ENCODE assay signal across 33 cellular contexts in the genomic region with DNA sequence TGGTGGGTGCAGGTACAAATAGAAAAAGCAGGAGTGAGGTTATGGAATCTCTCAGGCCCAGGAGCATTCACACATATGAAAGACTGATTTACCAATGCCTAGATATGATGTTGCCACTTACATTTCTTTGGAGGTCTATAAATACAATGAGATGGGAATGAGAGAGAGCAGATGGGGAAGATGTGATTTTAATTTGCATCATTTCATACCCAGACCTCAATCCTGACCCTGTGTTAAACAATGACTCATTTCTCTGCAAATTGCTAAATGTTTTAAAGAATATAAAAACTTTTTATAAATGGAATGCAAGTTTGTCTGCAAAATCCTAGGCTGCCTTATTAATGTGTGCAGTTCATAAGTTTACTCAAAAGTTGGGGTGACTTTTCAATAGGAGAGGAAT. TPM values are rescaled to one million over a fixed set of nuclear protein-coding genes. Genes with fewer than 3 reads are reported as not detected.
DNase-seq lines count a peak whose midpoint lies in the region; ATAC-seq and TF ChIP-seq lines count a peak whose summit lies in the region.
"Had no signal": no experiment of that assay in that cellular context is flagged by ENCODE, and none has a peak within 500 bp of the region (broad histone marks: within the 10 kb centered on the region; RNA-seq: fewer than 3 reads in every experiment).

No MANE protein-coding gene starts in this region.

- no peaks in the 10 kb centered on the region for H3K9me2 ChIP-seq in PC-3 (replicated peaks; ENCODE audit: low read length)

- H3K4me1 ChIP-seq in PC-3 (ENCODE audit: insufficient read depth, low read length) (peaks cover 25% of the 10 kb centered on the region), fibroblast of lung (ENCODE audit: control insufficient read depth, extremely low read depth, insufficient read depth, low read length) (peaks cover 2% of the 10 kb centered on the region)
- H3K4me1 ChIP-seq: adrenal gland, psoas muscle, SJSA1, stomach had no signal

- peaks cover 8% of the 10 kb centered on the region for H3F3A ChIP-seq in PC-3 (ENCODE audit: low read length, unreplicated experiment)

- POLR2A ChIA-PET in PC-3 (lab: Charles Lee; ENCODE audit: unreplicated experiment) = no interaction called here

- no peak for TF ChIP-seq CTCF in PC-3 (conservative IDR thresholded peaks at IDR 0.05; ENCODE audit: low read depth, low read length)
- no peak for TF ChIP-seq CTCF in fibroblast of lung (conservative IDR thresholded peaks at IDR 0.05 in 1 of 2, IDR thresholded peaks at IDR 0.05 in 1 of 2; ENCODE audit: low read depth in 1 of 2, low read length in 2 of 2)

- H2AFZ ChIP-seq in PC-3 (ENCODE audit: low read length) (no peak overlapping the region), fibroblast of lung (ENCODE audit: low read length) (no peak overlapping the region)
- H2AFZ ChIP-seq: GM23338 had no signal

- no TSS peak for BruUV-seq in PC-3 (replicated peaks; lab: Mats Ljungman, UMichigan)

- H3K27ac Mint-ChIP-seq in natural killer cell treated with Interleukin-12 subunit alpha and Interleukin-12 subunit beta and Interleukin-15 and Interleukin-18, amount 100 ng/mL, for 72 hours = no peak overlapping the region
- H3K27ac Mint-ChIP-seq: activated T-cell treated with anti-CD3 and anti-CD28 coated beads, Interleukin-2, amount 50 U/mL, for 72 hours; brain; CD4-positive, CD25-positive, alpha-beta regulatory T cell; GM23338; natural killer cell had no signal

- no peak overlapping the region for H3K9ac ChIP-seq in PC-3 (ENCODE audit: low read length)
- H3K9ac ChIP-seq in fibroblast of lung (ENCODE audit: insufficient read depth, low read length) = no peak overlapping the region

- no peaks in the 10 kb centered on the region for H3K36me3 ChIP-seq in PC-3 (ENCODE audit: low read depth, low read length)
- H3K36me3 ChIP-seq in fibroblast of lung (ENCODE audit: control insufficient read depth, insufficient read depth, low read length) = no peaks in the 10 kb centered on the region
- H3K36me3 ChIP-seq: adrenal gland, SJSA1, stomach had no signal

- intact Hi-C loops in PC-3 (cut with micrococcal nuclease) = loop anchor here (1.0 to 10.0 kb wide), 5 partner anchors 38 to 453 kb away; a partner anchor contains a TSS

- no peaks in the 10 kb centered on the region for H3K9me3 ChIP-seq in PC-3 (ENCODE audit: low read length)
- no peaks in the 10 kb centered on the region for H3K9me3 ChIP-seq in fibroblast of lung (ENCODE audit: control insufficient read depth, insufficient read depth, low read depth, low read length)
- H3K9me3 ChIP-seq: adrenal gland, mucosa of descending colon, psoas muscle, SJSA1, stomach had no signal

- peaks cover 26 to 30% of the 10 kb centered on the region in 2 donors for H3K4me1 Mint-ChIP-seq in natural killer cell treated with Interleukin-12 subunit alpha and Interleukin-12 subunit beta and Interleukin-15 and Interleukin-18, amount 100 ng/mL, for 72 hours (ENCODE audit: low read depth in 2 of 2)
- H3K4me1 Mint-ChIP-seq: brain had no signal

- H3K4me2 ChIP-seq in PC-3 (ENCODE audit: low read length) = 0 out of 2 replicates have a peak overlapping the region, but pooled peaks have one; percentile 2
- H3K4me2 ChIP-seq in fibroblast of lung (ENCODE audit: extremely low read depth, insufficient read depth, low read length) = no peak overlapping the region
- H3K4me2 ChIP-seq: GM23338 had no signal

- DNase-seq in EH (ENCODE audit: low read depth) = peak; percentile 68
- DNase-seq in PC-3 = peak; percentile 9
- peak; percentile 23 to 83 for DNase-seq in fibroblast of lung (ENCODE audit: low read depth in 2 of 2)
- DNase-seq in natural killer cell treated with Interleukin-12 subunit alpha and Interleukin-12 subunit beta and Interleukin-15 and Interleukin-18, amount 100 ng/mL, for 72 hours (ENCODE audit: low spot score) = no peak
- DNase-seq in mesenteric fat pad (ENCODE audit: low spot score) = no peak
- DNase-seq: activated CD4-positive, CD25-positive, alpha-beta regulatory T cell; activated T-cell treated with anti-CD3 and anti-CD28 coated beads, Interleukin-2, amount 50 U/mL, for 72 hours; adrenal gland; Calu3; CD4-positive, CD25-positive, alpha-beta regulatory T cell; DND-41; foreskin melanocyte; left cardiac atrium; mucosa of descending colon; natural killer cell; NCI-H1048; NCI-H446; occipital lobe; psoas muscle; RPMI8226; stimulated activated CD4-positive, alpha-beta T cell treated with anti-CD3 and anti-CD28 coated beads, Interleukin-12 subunit alpha, Interleukin-12 subunit beta, amount 100 ng/mL, for 4 hours; stimulated activated CD4-positive, alpha-beta T cell treated with anti-CD3 and anti-CD28 coated beads, Interleukin-4, amount 100 ng/mL, for 1 hour; stomach; trophoblast cell had no signal

- H3K27ac ChIP-seq in PC-3 (ENCODE audit: low read length) (no peak overlapping the region), fibroblast of lung (ENCODE audit: insufficient read depth, low read length) (no peak overlapping the region)
- H3K27ac ChIP-seq: adrenal gland, psoas muscle, SJSA1, stomach had no signal

- H4K20me1 ChIP-seq in PC-3 (ENCODE audit: low read length) = no peaks in the 10 kb centered on the region
- H4K20me1 ChIP-seq in fibroblast of lung (ENCODE audit: control insufficient read depth, extremely low read depth, insufficient read depth, low read length) = no peaks in the 10 kb centered on the region

- H3K4me3 ChIP-seq in PC-3 (ENCODE audit: low read length) = no peak overlapping the region
- H3K4me3 ChIP-seq in fibroblast of lung (replicated peaks in 1 of 4; ENCODE audit: control extremely low read depth in 1 of 4, insufficient read depth in 1 of 4, low read depth in 3 of 4, low read length in 4 of 4) = no peak overlapping the region
- H3K4me3 ChIP-seq: adrenal gland, GM23338, lung, mucosa of descending colon, psoas muscle, SJSA1, stomach had no signal

- CTCF ChIA-PET in PC-3 (lab: Charles Lee) = no interaction called here

- H3K27me3 ChIP-seq in PC-3 (ENCODE audit: low read length) = no peaks in the 10 kb centered on the region
- no peaks in the 10 kb centered on the region for H3K27me3 ChIP-seq in fibroblast of lung (ENCODE audit: control insufficient read depth, insufficient read depth, low read length)
- H3K27me3 ChIP-seq: adrenal gland, SJSA1, stomach had no signal

- H3K36me3 Mint-ChIP-seq in natural killer cell treated with Interleukin-12 subunit alpha and Interleukin-12 subunit beta and Interleukin-15 and Interleukin-18, amount 100 ng/mL, for 72 hours = no peaks in the 10 kb centered on the region
- H3K36me3 Mint-ChIP-seq: brain, natural killer cell had no signal

- ATAC-seq in PC-3 (peak; percentile 55), HG02763 (IDR thresholded peaks at IDR 0.05; ENCODE audit: unreplicated experiment) (no peak), HG02623 (IDR thresholded peaks at IDR 0.05; ENCODE audit: unreplicated experiment) (no peak), GM18858 (IDR thresholded peaks at IDR 0.05; ENCODE audit: unreplicated experiment) (no peak)
- ATAC-seq in natural killer cell treated with Interleukin-12 subunit alpha and Interleukin-12 subunit beta and Interleukin-15 and Interleukin-18, amount 100 ng/mL, for 72 hours = peak; percentile 44 to 56
- ATAC-seq: activated T-cell treated with anti-CD3 and anti-CD28 coated beads, Interleukin-2, amount 50 U/mL, for 72 hours; GM23338; left cardiac atrium; mucosa of descending colon; psoas muscle; sciatic nerve had no signal

- H3K27me3 Mint-ChIP-seq in natural killer cell treated with Interleukin-12 subunit alpha and Interleukin-12 subunit beta and Interleukin-15 and Interleukin-18, amount 100 ng/mL, for 72 hours = no peaks in the 10 kb centered on the region
- H3K27me3 Mint-ChIP-seq: brain had no signal

- no peaks in the 10 kb centered on the region for H3K79me2 ChIP-seq in PC-3 (ENCODE audit: low read length)
- H3K79me2 ChIP-seq in fibroblast of lung (ENCODE audit: control insufficient read depth, insufficient read depth, low read length) = no peaks in the 10 kb centered on the region

- peak overlapping the region; percentile 24 for H3K4me3 Mint-ChIP-seq in natural killer cell treated with Interleukin-12 subunit alpha and Interleukin-12 subunit beta and Interleukin-15 and Interleukin-18, amount 100 ng/mL, for 72 hours
- H3K4me3 Mint-ChIP-seq: activated T-cell treated with anti-CD3 and anti-CD28 coated beads, Interleukin-2, amount 50 U/mL, for 72 hours; brain; CD4-positive, CD25-positive, alpha-beta regulatory T cell; GM23338 had no signal

- no peaks in the 10 kb centered on the region for H3K9me3 Mint-ChIP-seq in natural killer cell treated with Interleukin-12 subunit alpha and Interleukin-12 subunit beta and Interleukin-15 and Interleukin-18, amount 100 ng/mL, for 72 hours
- H3K9me3 Mint-ChIP-seq: activated T-cell treated with anti-CD3 and anti-CD28 coated beads, Interleukin-2, amount 50 U/mL, for 72 hours; brain; natural killer cell had no signal

RNA-seq across cellular contexts. Expression of a gene that starts 38.6 kb away (rescaled TPM):
- total RNA-seq in PC-3 (2014; rRNA removed) (6.8 and 9.3 TPM in 2 replicates), fibroblast of lung (19.0 and 21.5 TPM in 2 replicates), mesenteric fat pad (135 TPM)
- polyA plus RNA-seq in fibroblast of lung = 21.1 and 37.0 TPM in 2 replicates
- polyA plus RNA-seq in fibroblast of lung (2012) = 11.6 and 20.0 TPM in 2 replicates
- 15.8 and 29.6 TPM in 2 replicates for polyA minus RNA-seq in fibroblast of lung (ENCODE audit: low replicate concordance)
- total RNA-seq in natural killer cell treated with Interleukin-12 subunit alpha and Interleukin-12 subunit beta and Interleukin-15 and Interleukin-18, amount 100 ng/mL, for 72 hours = 100 to 1,000 TPM; 293 to 495 TPM
- total RNA-seq: Calu3, endothelial cell of umbilical vein had no signal
- polyA plus RNA-seq: endothelial cell of umbilical vein had no signal

Comparison
In these comparisons a context has a peak if more than half of its experiments do, and no peak if none do; other contexts are left out.
1. DNase-seq: peak in EH (single experiment), PC-3 (single experiment) and fibroblast of lung (2 of 2); none in natural killer cell treated with Interleukin-12 subunit alpha and Interleukin-12 subunit beta and Interleukin-15 and Interleukin-18, amount 100 ng/mL, for 72 hours (single experiment) and mesenteric fat pad (single experiment).
2. ATAC-seq: peak in PC-3 (single experiment) and natural killer cell treated with Interleukin-12 subunit alpha and Interleukin-12 subunit beta and Interleukin-15 and Interleukin-18, amount 100 ng/mL, for 72 hours (2 of 2); none in HG02763 (single experiment), HG02623 (single experiment) and GM18858 (single experiment).